16 cellular contexts compared by ENCODE assay signal in the genomic region with DNA sequence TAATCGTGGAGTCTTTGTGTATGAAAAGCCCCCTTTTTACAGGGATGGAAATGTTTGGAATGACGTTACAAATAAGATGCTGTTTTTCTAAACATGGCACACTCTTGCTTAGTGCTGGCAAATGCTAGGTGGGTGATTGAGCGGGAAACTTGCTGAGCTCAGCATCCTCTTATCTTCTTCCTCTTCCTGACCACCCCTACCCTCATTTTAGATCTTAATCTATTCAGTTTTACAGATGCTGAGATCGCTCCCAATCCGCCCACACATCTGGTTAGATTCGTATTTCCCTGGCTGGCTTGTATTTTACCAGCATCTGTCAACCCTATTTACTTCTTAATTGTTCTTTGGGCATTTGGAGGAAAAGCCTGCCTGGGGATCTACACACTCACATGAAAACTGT.
"Had no signal": no experiment of that assay in that cellular context is flagged by ENCODE, and none has a peak within 500 bp of the region (broad histone marks: within the 10 kb centered on the region; RNA-seq: fewer than 3 reads in every experiment).

No MANE protein-coding gene starts in this region.

- H3K4me1 Mint-ChIP-seq: activated naive CD8-positive, alpha-beta T cell treated with anti-CD3 and anti-CD28 coated beads, Interleukin-2, amount 10 ng/mL, durations not matched to agents 7 days and 5 days had no signal

- H3K4me3 Mint-ChIP-seq: activated naive CD8-positive, alpha-beta T cell treated with anti-CD3 and anti-CD28 coated beads, Interleukin-2, amount 10 ng/mL, durations not matched to agents 7 days and 5 days; activated T-helper 17 cell treated with anti-CD3 and anti-CD28 coated beads, Interleukin-2, amount 50 U/mL, for 72 hours; type B pancreatic cell had no signal

- H3K9me3 Mint-ChIP-seq: activated naive CD8-positive, alpha-beta T cell treated with anti-CD3 and anti-CD28 coated beads, Interleukin-2, amount 10 ng/mL, durations not matched to agents 7 days and 5 days; activated T-helper 17 cell treated with anti-CD3 and anti-CD28 coated beads, Interleukin-2, amount 50 U/mL, for 72 hours; type B pancreatic cell had no signal

- H3K27me3 Mint-ChIP-seq: activated naive CD8-positive, alpha-beta T cell treated with anti-CD3 and anti-CD28 coated beads, Interleukin-2, amount 10 ng/mL, durations not matched to agents 7 days and 5 days; activated T-helper 17 cell treated with anti-CD3 and anti-CD28 coated beads, Interleukin-2, amount 50 U/mL, for 72 hours; type B pancreatic cell had no signal

- H3K27me3 ChIP-seq: body of pancreas, foreskin keratinocyte, left lung, suprapubic skin had no signal

- H3K36me3 ChIP-seq: left lung, suprapubic skin had no signal

- ATAC-seq: activated T-helper 17 cell treated with anti-CD3 and anti-CD28 coated beads, Interleukin-2, amount 50 U/mL, for 72 hours; body of pancreas; foreskin keratinocyte; left lung had no signal

- H3K27ac Mint-ChIP-seq: activated naive CD8-positive, alpha-beta T cell treated with anti-CD3 and anti-CD28 coated beads, Interleukin-2, amount 10 ng/mL, durations not matched to agents 7 days and 5 days; activated T-helper 17 cell treated with anti-CD3 and anti-CD28 coated beads, Interleukin-2, amount 50 U/mL, for 72 hours; progenitor cell of endocrine pancreas; type B pancreatic cell had no signal

- H3K36me3 Mint-ChIP-seq: activated naive CD8-positive, alpha-beta T cell treated with anti-CD3 and anti-CD28 coated beads, Interleukin-2, amount 10 ng/mL, durations not matched to agents 7 days and 5 days; type B pancreatic cell had no signal

- H3K4me1 ChIP-seq: body of pancreas, foreskin keratinocyte, left lung, suprapubic skin had no signal

- H3K4me3 ChIP-seq: body of pancreas, left lung, suprapubic skin had no signal

- DNase-seq: activated CD4-positive, alpha-beta T cell treated with anti-CD3 and anti-CD28 coated beads, Interleukin-2, amount 50 U/mL, for 4 hours; activated naive CD4-positive, alpha-beta T cell; activated naive CD8-positive, alpha-beta T cell treated with anti-CD3 and anti-CD28 coated beads, Interleukin-2, amount 10 ng/mL, durations not matched to agents 7 days and 5 days; activated T-cell treated with anti-CD3 and anti-CD28 coated beads for 4 hours; body of pancreas; foreskin keratinocyte; hippocampal formation; left lung; midbrain; stimulated activated CD4-positive, alpha-beta T cell treated with anti-CD3 and anti-CD28 coated beads, Interleukin-12 subunit alpha, Interleukin-12 subunit beta, amount 100 ng/mL, for 4 hours; stimulated activated CD4-positive, alpha-beta T cell treated with anti-CD3 and anti-CD28 coated beads, Interleukin-2, amount 100 ng/mL, for 24 hours; stimulated activated naive CD4-positive, alpha-beta T cell treated with Interleukin-2 at 50 U/mL for 16 hours had no signal

- H3K9me3 ChIP-seq: body of pancreas, left lung, suprapubic skin had no signal

- H3K27ac ChIP-seq: body of pancreas, foreskin keratinocyte, left lung, suprapubic skin had no signal
